ENCODE assay signal across 13 cellular contexts in the genomic region with DNA sequence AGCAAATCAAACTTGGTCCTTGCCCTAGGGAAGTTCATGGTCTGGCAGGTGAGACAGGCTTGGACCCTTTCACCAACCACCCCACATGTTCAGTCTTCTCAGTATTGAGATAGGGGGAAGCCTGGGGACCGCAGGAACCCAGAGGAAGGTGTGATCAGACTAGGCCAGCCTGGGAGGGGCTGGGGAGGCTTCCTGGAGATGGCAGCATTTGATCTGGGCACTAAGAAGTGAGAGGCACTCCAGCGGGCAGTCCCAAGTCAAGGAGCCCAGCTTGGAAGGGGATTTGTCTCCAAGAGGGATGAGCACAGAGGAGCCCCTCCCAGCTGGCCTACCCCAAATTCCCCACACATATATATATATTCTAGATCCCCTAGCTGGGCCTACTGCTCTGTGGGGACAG. TPM values are rescaled to one million over a fixed set of nuclear protein-coding genes. Genes with fewer than 3 reads are reported as not detected.
DNase-seq lines count a peak whose midpoint lies in the region; ATAC-seq and TF ChIP-seq lines count a peak whose summit lies in the region.
"Had no signal": no experiment of that assay in that cellular context is flagged by ENCODE, and none has a peak within 500 bp of the region (broad histone marks: within the 10 kb centered on the region; RNA-seq: fewer than 3 reads in every experiment).

No MANE protein-coding gene starts in this region.

- H3K27ac Mint-ChIP-seq in CD8-positive, alpha-beta T cell, result peak overlapping the region; percentile 43
- H3K27ac Mint-ChIP-seq in IgD-negative memory B cell (peak overlapping the region in 2 of 3 donors; percentile 31 to 78), neural progenitor cell (peak overlapping the region; percentile 74)
- H3K27ac Mint-ChIP-seq: nephron progenitor cell had no signal

- CTCF ChIA-PET in CD8-positive, alpha-beta T cell (lab: Charles Lee), result interaction anchor here (1.6 kb wide), 1 partner anchor 8 kb away, joined by 4 read pairs; no protein-coding TSS in a partner anchor

- no peak overlapping the region for H3K9ac ChIP-seq in neural progenitor cell

- no peak overlapping the region for H3K27ac ChIP-seq in CD8-positive, alpha-beta T cell (ENCODE audit: low read depth, low read length)
- H3K27ac ChIP-seq in caudate nucleus (ENCODE audit: low read depth, low read length) (peak overlapping the region; percentile 14), neural progenitor cell (no peak overlapping the region)
- H3K27ac ChIP-seq: VCaP had no signal

- H3K9me3 ChIP-seq in CD8-positive, alpha-beta T cell (ENCODE audit: low read length), result no peaks in the 10 kb centered on the region
- no peaks in the 10 kb centered on the region for H3K9me3 ChIP-seq in neural progenitor cell (ENCODE audit: low read depth)

- peak overlapping the region; percentile 49 for H3K4me3 Mint-ChIP-seq in CD8-positive, alpha-beta T cell
- H3K4me3 Mint-ChIP-seq in IgD-negative memory B cell, result peak overlapping the region in 1 of 4 donors; percentile 80
- H3K4me3 Mint-ChIP-seq in neural progenitor cell, result no peak overlapping the region
- H3K4me3 Mint-ChIP-seq: nephron progenitor cell had no signal

- H3K36me3 Mint-ChIP-seq in CD8-positive, alpha-beta T cell, result no peaks in the 10 kb centered on the region
- H3K36me3 Mint-ChIP-seq in IgD-negative memory B cell, result no peaks in the 10 kb centered on the region
- H3K36me3 Mint-ChIP-seq in neural progenitor cell, result no peaks in the 10 kb centered on the region

- TF ChIP-seq CTCF in CD8-positive, alpha-beta T cell (IDR thresholded peaks at IDR 0.05), result no peak
- no peak for TF ChIP-seq CTCF in neural progenitor cell (IDR thresholded peaks at IDR 0.05)

- no peaks in the 10 kb centered on the region for H3F3A ChIP-seq in neural progenitor cell (ENCODE audit: low read depth)

- no peak overlapping the region for H3K4me3 ChIP-seq in CD8-positive, alpha-beta T cell (ENCODE audit: low read depth, low read length)
- H3K4me3 ChIP-seq in neural progenitor cell, result no peak overlapping the region

- H3K27me3 ChIP-seq in CD8-positive, alpha-beta T cell (ENCODE audit: insufficient read depth, low read length), result no peaks in the 10 kb centered on the region
- peaks cover 15% of the 10 kb centered on the region for H3K27me3 ChIP-seq in neural progenitor cell

- H3K79me2 ChIP-seq in neural progenitor cell (ENCODE audit: low read depth), result no peaks in the 10 kb centered on the region

- no peak overlapping the region for H2AFZ ChIP-seq in neural progenitor cell (replicated peaks)

- intact Hi-C loops in CD8-positive, alpha-beta T cell (cut with DNase I, micrococcal nuclease), result no loop called here

- POLR2A ChIA-PET in CD8-positive, alpha-beta T cell (lab: Charles Lee), result no interaction called here

- H3K36me3 ChIP-seq in CD8-positive, alpha-beta T cell (ENCODE audit: insufficient read depth, low read length), result no peaks in the 10 kb centered on the region
- no peaks in the 10 kb centered on the region for H3K36me3 ChIP-seq in neural progenitor cell

- no peak for DNase-seq in CD8-positive, alpha-beta T cell
- DNase-seq in caudate nucleus (lab: John Stamatoyannopoulos, UW) (no peak), neural progenitor cell (ENCODE audit: low spot score) (no peak), anterior cingulate cortex (lab: John Stamatoyannopoulos, UW) (no peak), NCI-H69 (lab: John Stamatoyannopoulos, UW) (no peak)
- DNase-seq: Calu3, NCI-H1436, nephron progenitor cell, PC-3 had no signal

- no peaks in the 10 kb centered on the region for H3K9me3 Mint-ChIP-seq in CD8-positive, alpha-beta T cell
- no peaks in the 10 kb centered on the region for H3K9me3 Mint-ChIP-seq in IgD-negative memory B cell
- no peaks in the 10 kb centered on the region for H3K9me3 Mint-ChIP-seq in neural progenitor cell
- H3K9me3 Mint-ChIP-seq: nephron progenitor cell had no signal

- no peaks in the 10 kb centered on the region for H4K20me1 ChIP-seq in neural progenitor cell (ENCODE audit: low read depth)

- peaks cover 12% of the 10 kb centered on the region for H3K27me3 Mint-ChIP-seq in CD8-positive, alpha-beta T cell (ENCODE audit: low read depth)
- peaks cover 58% of the 10 kb centered on the region for H3K27me3 Mint-ChIP-seq in IgD-negative memory B cell
- peaks cover 13% of the 10 kb centered on the region for H3K27me3 Mint-ChIP-seq in neural progenitor cell (ENCODE audit: insufficient read depth, low read depth)

- ATAC-seq in CD8-positive, alpha-beta T cell, result no peak
- ATAC-seq in HG02610 (IDR thresholded peaks at IDR 0.05; ENCODE audit: unreplicated experiment) (no peak), HG03039 (IDR thresholded peaks at IDR 0.05; ENCODE audit: unreplicated experiment) (no peak)
- ATAC-seq: PC-3 had no signal

- H3K4me1 Mint-ChIP-seq in CD8-positive, alpha-beta T cell (ENCODE audit: low read depth), result peaks cover 19% of the 10 kb centered on the region
- H3K4me1 Mint-ChIP-seq in IgD-negative memory B cell (peaks cover 26 to 43% (median 40%) of the 10 kb centered on the region in 3 donors), neural progenitor cell (peaks cover 29% of the 10 kb centered on the region)

- peaks cover 18% of the 10 kb centered on the region for H3K4me1 ChIP-seq in CD8-positive, alpha-beta T cell (ENCODE audit: insufficient read depth, low read length)
- peaks cover 10% of the 10 kb centered on the region for H3K4me1 ChIP-seq in neural progenitor cell

- no peak overlapping the region for H3K4me2 ChIP-seq in neural progenitor cell

RNA-seq across cellular contexts. Expression of gene LRRC32, which starts 5.4 kb away (rescaled TPM):
- under 1 TPM; 0.31 to 0.68 TPM for total RNA-seq in CD8-positive, alpha-beta T cell
- polyA plus RNA-seq in IgD-negative memory B cell, result not detected
- total RNA-seq in neural progenitor cell (ENCODE audit: low replicate concordance), result 0.21 and 1.1 TPM in 2 replicates
- total RNA-seq: Calu3, PC-3 had no signal
